In the genomic region with DNA sequence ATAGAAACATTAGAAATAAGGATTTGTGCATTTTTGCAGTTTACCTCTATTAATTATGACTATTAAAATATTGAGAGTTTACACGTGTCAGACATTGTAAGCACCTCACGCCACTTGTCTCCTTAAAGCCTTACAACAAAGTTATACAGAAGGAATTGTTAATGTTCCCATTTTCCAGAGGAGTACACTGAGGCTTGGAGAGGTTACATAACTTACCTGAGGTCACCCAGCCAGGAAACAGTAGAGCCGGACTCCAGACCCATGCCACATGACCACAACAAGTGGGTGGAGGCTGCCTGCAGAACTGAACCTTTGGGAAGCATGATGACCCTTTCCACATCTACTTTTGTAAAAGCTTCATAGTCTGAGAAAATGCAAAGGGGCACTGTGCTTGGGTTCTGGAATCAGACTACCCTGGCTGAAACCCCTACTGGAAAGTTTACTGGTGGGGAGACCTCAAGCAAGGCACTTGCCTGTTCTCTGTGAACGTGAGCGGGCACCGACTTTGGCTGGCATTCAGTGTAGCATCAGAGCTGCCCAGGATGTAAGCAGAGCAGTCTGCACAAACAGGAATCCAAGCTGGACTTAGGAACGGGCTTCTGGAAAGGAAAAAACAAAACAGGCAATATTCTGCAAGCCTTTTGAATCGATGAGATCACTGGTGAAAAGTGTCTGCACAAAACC, we compare ENCODE assay signal across 25 cellular contexts. TPM values are rescaled to one million over a fixed set of nuclear protein-coding genes. Genes with fewer than 3 reads are reported as not detected.
"Had no signal": no experiment of that assay in that cellular context is flagged by ENCODE, and none has a peak within 500 bp of the region (broad histone marks: within the 10 kb centered on the region; RNA-seq: fewer than 3 reads in every experiment).

No MANE protein-coding gene starts in this region.

- H3K79me2 ChIP-seq: parathyroid adenoma had no signal

- H3K36me3 Mint-ChIP-seq: memory B cell; stimulated activated memory B cell treated with anti-CD40 and anti-IgM and Interleukin-4, amounts not matched to agents 10 μg/mL and 1 μg/mL and 100 μg/mL, for 72 hours; WTC11 had no signal

- ATAC-seq: activated CD4-positive, alpha-beta T cell treated with anti-CD3 and anti-CD28 coated beads for 36 hours; activated T-helper 17 cell treated with anti-CD3 and anti-CD28 coated beads, Interleukin-2, amount 50 U/mL, for 72 hours; sciatic nerve; stimulated activated memory B cell treated with anti-CD40 and anti-IgM and Interleukin-4, amounts not matched to agents 10 μg/mL and 1 μg/mL and 100 μg/mL, for 72 hours; WTC11 had no signal

- H3K4me3 Mint-ChIP-seq: activated CD4-positive, alpha-beta T cell treated with anti-CD3 and anti-CD28 coated beads for 36 hours; activated naive CD8-positive, alpha-beta T cell treated with anti-CD3 and anti-CD28 coated beads for 36 hours; activated T-cell treated with anti-CD3 and anti-CD28 coated beads, Interleukin-2, amount 50 U/mL, for 24 hours; activated T-helper 17 cell treated with anti-CD3 and anti-CD28 coated beads, Interleukin-2, amount 50 U/mL, for 72 hours; memory B cell; nephron progenitor cell; stimulated activated memory B cell treated with anti-CD40 and anti-IgM and Interleukin-4, amounts not matched to agents 10 μg/mL and 1 μg/mL and 100 μg/mL, for 72 hours had no signal

- H3K4me3 ChIP-seq: breast epithelium, smooth muscle cell, stomach, thoracic aorta had no signal

- H3K27ac ChIP-seq: breast epithelium, parathyroid adenoma, stomach, thoracic aorta had no signal

- DNase-seq: activated CD4-positive, alpha-beta T cell treated with anti-CD3 and anti-CD28 coated beads for 36 hours; activated CD4-positive, alpha-beta T cell treated with anti-CD3 and anti-CD28 coated beads, Interleukin-2, amount 50 U/mL, for 4 hours; activated CD8-positive, alpha-beta memory T cell treated with anti-CD3 and anti-CD28 coated beads for 24 hours; activated CD8-positive, alpha-beta memory T cell treated with anti-CD3 and anti-CD28 coated beads, Interleukin-2, amount 50 U/mL, for 4 hours; activated naive CD8-positive, alpha-beta T cell treated with anti-CD3 and anti-CD28 coated beads for 36 hours; activated T-cell treated with anti-CD3 and anti-CD28 coated beads, Interleukin-2, amount 50 U/mL, for 24 hours; dermis blood vessel endothelial cell; effector memory CD4-positive, alpha-beta T cell; nephron progenitor cell; stimulated activated CD4-positive, alpha-beta T cell treated with anti-CD3 and anti-CD28 coated beads, Interleukin-15, amount 100 ng/mL, for 24 hours; stomach; T-helper 1 cell had no signal

- H3K27ac Mint-ChIP-seq: activated CD4-positive, alpha-beta T cell treated with anti-CD3 and anti-CD28 coated beads for 36 hours; activated naive CD8-positive, alpha-beta T cell treated with anti-CD3 and anti-CD28 coated beads for 36 hours; activated T-cell treated with anti-CD3 and anti-CD28 coated beads, Interleukin-2, amount 50 U/mL, for 24 hours; activated T-helper 17 cell treated with anti-CD3 and anti-CD28 coated beads, Interleukin-2, amount 50 U/mL, for 72 hours; memory B cell; nephron progenitor cell; stimulated activated memory B cell treated with anti-CD40 and anti-IgM and Interleukin-4, amounts not matched to agents 10 μg/mL and 1 μg/mL and 100 μg/mL, for 72 hours had no signal

- H3K4me2 ChIP-seq: smooth muscle cell had no signal

- H3K36me3 ChIP-seq: breast epithelium, stomach, thoracic aorta had no signal

- H3K9me3 ChIP-seq: breast epithelium, stomach, thoracic aorta had no signal

- H3K27me3 ChIP-seq: breast epithelium, stomach had no signal

- H2AFZ ChIP-seq: parathyroid adenoma had no signal

- H3K9ac ChIP-seq: parathyroid adenoma had no signal

- H3K9me3 Mint-ChIP-seq: activated naive CD8-positive, alpha-beta T cell treated with anti-CD3 and anti-CD28 coated beads for 36 hours; activated T-cell treated with anti-CD3 and anti-CD28 coated beads, Interleukin-2, amount 50 U/mL, for 24 hours; activated T-helper 17 cell treated with anti-CD3 and anti-CD28 coated beads, Interleukin-2, amount 50 U/mL, for 72 hours; memory B cell; nephron progenitor cell; stimulated activated memory B cell treated with anti-CD40 and anti-IgM and Interleukin-4, amounts not matched to agents 10 μg/mL and 1 μg/mL and 100 μg/mL, for 72 hours; WTC11 had no signal

RNA-seq across cellular contexts. Expression of gene CLRN2, which starts 0.9 kb away (rescaled TPM):
- total RNA-seq: activated CD4-positive, alpha-beta T cell treated with anti-CD3 and anti-CD28 coated beads for 36 hours; activated naive CD8-positive, alpha-beta T cell treated with anti-CD3 and anti-CD28 coated beads for 36 hours; activated T-helper 17 cell treated with anti-CD3 and anti-CD28 coated beads, Interleukin-2, amount 50 U/mL, for 72 hours; breast epithelium; dermis blood vessel endothelial cell; frontal cortex; lower leg skin; mononuclear cell; sciatic nerve; smooth muscle cell; stomach; thoracic aorta; ureter; WTC11 had no signal
